8 cellular contexts compared by ENCODE assay signal in genomic region chr3:195270350-195271115, GRCh38. TPM values are rescaled to one million over a fixed set of nuclear protein-coding genes. Genes with fewer than 3 reads are reported as not detected.
DNase-seq lines count a peak whose midpoint lies in the region; ATAC-seq and TF ChIP-seq lines count a peak whose summit lies in the region.

No MANE protein-coding gene starts in this region.

- in situ Hi-C loops in GM13977 (cut with MboI; ENCODE audit: low pct_unique_long_range_greater_than_20kb, low sequenced_read_pairs, unreplicated experiment), result loop anchor here (5.0 kb wide), 1 partner anchor 252 kb away; no protein-coding TSS in a partner anchor

- H3K4me3 Mint-ChIP-seq in T-helper 17 cell, result peak overlapping the region; percentile 88

- TF ChIP-seq CTCF in 22Rv1 (IDR thresholded peaks at IDR 0.05), result peak; percentile 74
- TF ChIP-seq CTCF in GM13977 (IDR thresholded peaks at IDR 0.05; ENCODE audit: extremely low read depth, insufficient read depth, missing control alignments), result peak; percentile 84
- TF ChIP-seq CTCF in left lung (IDR thresholded peaks at IDR 0.05), result peak; percentile 58

- H3K9me3 ChIP-seq in T-helper 17 cell (ENCODE audit: control insufficient read depth, low read length, poor library complexity, severe bottlenecking) (no peaks in the 10 kb centered on the region), left lung (no peaks in the 10 kb centered on the region)

- H3K4me1 Mint-ChIP-seq in T-helper 17 cell, result peaks cover 17% of the 10 kb centered on the region

- H3K4me3 ChIP-seq in left lung, result peak overlapping the region; percentile 82 to 88

- H3K4me1 ChIP-seq in left lung, result peaks cover 13 to 26% of the 10 kb centered on the region in 2 donors

- H3K27me3 ChIP-seq in left lung, result no peaks in the 10 kb centered on the region

- DNase-seq in GM13977 (ENCODE audit: low spot score) (peak; percentile 82), NCI-H1092 (lab: John Stamatoyannopoulos, UW) (peak; percentile 68), T-helper 17 cell (peak in 1 of 3 donors; percentile 62), cerebellum (ENCODE audit: low spot score) (peak; percentile 33), left lung (peak; percentile 79 to 96)
- DNase-seq in stimulated activated CD4-positive, alpha-beta T cell treated with anti-CD3 and anti-CD28 coated beads, Interleukin-4, amount 100 ng/mL, for 4 hours, result peak; percentile 38 to 67

- H3K36me3 ChIP-seq in left lung, result peaks cover 0 to 1% of the 10 kb centered on the region in 2 donors

- H3K27ac ChIP-seq in 22Rv1 (peak overlapping the region; percentile 80), left lung (peak overlapping the region; percentile 86 to 90)

- H3K36me3 Mint-ChIP-seq in T-helper 17 cell (ENCODE audit: low read depth), result no peaks in the 10 kb centered on the region

- ATAC-seq in HG02798 (IDR thresholded peaks at IDR 0.05; ENCODE audit: poor library complexity, unreplicated experiment) (peak; percentile 72), T-helper 17 cell (peak; percentile 71), left lung (peak; percentile 78)

- no peaks in the 10 kb centered on the region for H3K27me3 Mint-ChIP-seq in T-helper 17 cell

- peak overlapping the region; percentile 84 for H3K27ac Mint-ChIP-seq in T-helper 17 cell

- intact Hi-C loops in left lung (cut with DNase I), result loop anchor here in 1 of 2 donors (10.0 kb wide), 1 partner anchor 254 kb away; no protein-coding TSS in a partner anchor

RNA-seq across cellular contexts. Expression of gene XXYLT1, which starts 0.4 kb away (rescaled TPM):
- 1 to 10 TPM; 7.6 to 7.7 TPM for total RNA-seq in T-helper 17 cell
- 25.4 TPM for total RNA-seq in cerebellum
- 10 to 100 TPM; 11.3 to 13.5 TPM for total RNA-seq in left lung
